30 cellular contexts compared by ENCODE assay signal in the genomic region with DNA sequence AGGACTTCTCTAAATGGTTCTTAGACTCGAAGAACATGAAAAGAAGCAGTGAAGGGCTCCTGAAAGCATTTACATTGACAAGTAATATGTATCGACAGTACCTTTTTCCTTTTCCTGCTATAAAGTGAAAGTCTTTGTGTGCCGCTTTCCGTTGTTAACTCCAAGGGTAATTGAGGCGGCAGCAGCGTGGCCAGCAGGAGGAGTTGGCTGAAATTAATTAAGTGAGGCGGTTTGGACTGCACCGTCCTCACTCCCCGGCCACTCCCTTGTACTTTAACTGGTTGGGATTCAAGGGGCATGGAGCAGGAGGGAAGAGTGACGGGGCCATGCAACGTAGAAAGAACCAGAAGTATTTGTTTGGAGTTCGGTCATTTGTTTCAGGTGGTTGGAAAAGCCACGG. TPM values are rescaled to one million over a fixed set of nuclear protein-coding genes. Genes with fewer than 3 reads are reported as not detected.
A peak's percentile ranks its signal among the peaks of the same experiment; 100 is the strongest.
DNase-seq lines count a peak whose midpoint lies in the region; ATAC-seq and TF ChIP-seq lines count a peak whose summit lies in the region.
"Had no signal": no experiment of that assay in that cellular context is flagged by ENCODE, and none has a peak within 500 bp of the region (broad histone marks: within the 10 kb centered on the region; RNA-seq: fewer than 3 reads in every experiment).

No MANE protein-coding gene starts in this region.

- peak; percentile 9 for ATAC-seq in GM23338
- peak; percentile 21; the same call in 1 of the 3 replicates for ATAC-seq in SK-N-SH treated with all-trans-retinoic acid at 6 μM for 48 hours
- ATAC-seq in activated naive CD4-positive, alpha-beta T cell treated with anti-CD3 and anti-CD28 coated beads, Interleukin-2, amount 50 U/mL, for 72 hours = no peak
- ATAC-seq: gastrocnemius medialis, left lobe of liver had no signal

- H3K4me3 ChIP-seq in GM23338 (peak overlapping the region; percentile 20), iPS-15b (ENCODE audit: low read depth, low read length) (peak overlapping the region; percentile 10), coronary artery (no peak overlapping the region)
- H3K4me3 ChIP-seq: gastrocnemius medialis, sigmoid colon, thyroid gland, uterus had no signal

- H3K4me1 Mint-ChIP-seq in GM23338 = peaks cover 53% of the 10 kb centered on the region
- H3K4me1 Mint-ChIP-seq: activated B cell treated with CpG ODN at 0.5 μM for 24 hours had no signal

- no peak overlapping the region for H3K27ac Mint-ChIP-seq in GM23338
- H3K27ac Mint-ChIP-seq in activated naive CD4-positive, alpha-beta T cell treated with anti-CD3 and anti-CD28 coated beads, Interleukin-2, amount 50 U/mL, for 72 hours = no peak overlapping the region
- H3K27ac Mint-ChIP-seq: activated B cell treated with CpG ODN at 0.5 μM for 24 hours; CD8-positive, alpha-beta memory T cell; IgD-negative memory B cell had no signal

- peak overlapping the region; percentile 62 for H3K4me2 ChIP-seq in GM23338

- H3K4me1 ChIP-seq in GM23338 (ENCODE audit: insufficient read depth) = peaks cover 48% of the 10 kb centered on the region
- peaks cover 33% of the 10 kb centered on the region for H3K4me1 ChIP-seq in iPS-15b (ENCODE audit: control insufficient read depth, insufficient read depth, low read length)
- H3K4me1 ChIP-seq: BE2C, gastrocnemius medialis, sigmoid colon, thyroid gland, uterus had no signal

- H3K27me3 Mint-ChIP-seq in GM23338 (ENCODE audit: insufficient read depth, low read depth, poor library complexity) = peaks cover 62% of the 10 kb centered on the region

- TF ChIP-seq CTCF in GM23338 (conservative IDR thresholded peaks at IDR 0.05; ENCODE audit: low read depth in 2 of 2) (peak; percentile 10 to 15; a peak in 2 of 4 replicates), coronary artery (IDR thresholded peaks at IDR 0.05) (no peak)

- H3K27ac ChIP-seq in GM23338 (ENCODE audit: low read depth) (no peak overlapping the region), coronary artery (no peak overlapping the region)
- H3K27ac ChIP-seq: gastrocnemius medialis, sigmoid colon, thyroid gland, uterus had no signal

- 0 out of 2 replicates have a peak, but pooled peaks cover 2% of the 10 kb centered on the region for H3F3A ChIP-seq in GM23338 (replicated peaks; ENCODE audit: low read depth)

- H3K36me3 ChIP-seq in GM23338 (ENCODE audit: insufficient read depth) (no peaks in the 10 kb centered on the region), iPS-15b (ENCODE audit: control insufficient read depth, insufficient read depth, low read length) (no peaks in the 10 kb centered on the region)
- H3K36me3 ChIP-seq: BE2C, gastrocnemius medialis, sigmoid colon, thyroid gland, uterus had no signal

- H3K9me3 ChIP-seq in iPS-15b (ENCODE audit: control insufficient read depth, insufficient read depth, low read length) = no peaks in the 10 kb centered on the region
- H3K9me3 ChIP-seq: BE2C, gastrocnemius medialis, sigmoid colon, thyroid gland, uterus had no signal

- H4K20me1 ChIP-seq in GM23338 (replicated peaks; ENCODE audit: insufficient read depth) = no peaks in the 10 kb centered on the region

- no peaks in the 10 kb centered on the region for H3K9me2 ChIP-seq in GM23338 (ENCODE audit: insufficient read depth)

- DNase-seq in GM23338 (ENCODE audit: low spot score) (peak; percentile 54), retina (peak; percentile 58), iPS-NIHi7 (ENCODE audit: extremely low spot score) (no peak), coronary artery (ENCODE audit: low spot score) (no peak)
- no peak for DNase-seq in activated naive CD4-positive, alpha-beta T cell treated with anti-CD3 and anti-CD28 coated beads, Interleukin-2, amount 50 U/mL, for 72 hours (ENCODE audit: low spot score in 2 of 2)
- DNase-seq: ACHN; activated B cell treated with CpG ODN at 0.5 μM for 24 hours; activated CD4-positive, alpha-beta T cell treated with anti-CD3 and anti-CD28 coated beads, Interleukin-2, amount 50 U/mL, for 1 hour; activated naive CD4-positive, alpha-beta T cell treated with Interleukin-2 at 50 U/mL for 16 hours; BE2C; CD8-positive, alpha-beta memory T cell; DMS 273 treated with DMSO at 0.1 percent for 48 hours; gastrocnemius medialis; MV-4-11; NCI-H1436 treated with DMSO at 0.1 percent for 48 hours; NCI-H2107; NCI-H446 treated with DMSO at 0.1 percent for 48 hours; posterior cingulate gyrus; sigmoid colon; stimulated activated CD4-positive, alpha-beta T cell treated with anti-CD3 and anti-CD28 coated beads, Interleukin-12 subunit alpha, Interleukin-12 subunit beta, amount 100 ng/mL, for 4 hours; stimulated activated CD4-positive, alpha-beta T cell treated with anti-CD3 and anti-CD28 coated beads, Interleukin-4, amount 100 ng/mL, for 1 hour; thyroid gland; uterus had no signal

- H3K36me3 Mint-ChIP-seq in GM23338 (ENCODE audit: low read depth) = no peaks in the 10 kb centered on the region
- no peaks in the 10 kb centered on the region for H3K36me3 Mint-ChIP-seq in activated naive CD4-positive, alpha-beta T cell treated with anti-CD3 and anti-CD28 coated beads, Interleukin-2, amount 50 U/mL, for 72 hours
- H3K36me3 Mint-ChIP-seq: CD8-positive, alpha-beta memory T cell; IgD-negative memory B cell had no signal

- no peak overlapping the region for H3K9ac ChIP-seq in iPS-15b (ENCODE audit: low read depth, low read length)

- no peak overlapping the region for H3K4me3 Mint-ChIP-seq in GM23338
- H3K4me3 Mint-ChIP-seq: activated B cell treated with CpG ODN at 0.5 μM for 24 hours; CD8-positive, alpha-beta memory T cell had no signal

- H3K79me2 ChIP-seq in GM23338 (replicated peaks; ENCODE audit: insufficient read depth) = no peaks in the 10 kb centered on the region

- no peak overlapping the region for H2AFZ ChIP-seq in GM23338

- no peaks in the 10 kb centered on the region; the same call in 2 of the 3 replicates for H3K9me3 Mint-ChIP-seq in GM23338
- H3K9me3 Mint-ChIP-seq in activated naive CD4-positive, alpha-beta T cell treated with anti-CD3 and anti-CD28 coated beads, Interleukin-2, amount 50 U/mL, for 72 hours = peaks cover 0 to 4% of the 10 kb centered on the region in 2 donors
- H3K9me3 Mint-ChIP-seq: activated B cell treated with CpG ODN at 0.5 μM for 24 hours had no signal

- H3K27me3 ChIP-seq in GM23338 (ENCODE audit: insufficient read depth) (peaks cover 92% of the 10 kb centered on the region), iPS-15b (ENCODE audit: control insufficient read depth, insufficient read depth, low read length) (peaks cover 72% of the 10 kb centered on the region)
- H3K27me3 ChIP-seq: sigmoid colon, thyroid gland, uterus had no signal

TF ChIP-seq in GM23338, 12 proteins besides CTCF, POLR2A, EP300 and RAD21:
- peak; percentile 50 for TF ChIP-seq EZH2 (IDR thresholded peaks at IDR 0.05; ENCODE audit: low read depth, unreplicated experiment)
- TF ChIP-seq EZH2phosphoT487 (IDR thresholded peaks at IDR 0.05; ENCODE audit: unreplicated experiment) = no peak

TF ChIP-seq in SK-N-SH treated with all-trans-retinoic acid at 6 μM for 48 hours, 23 proteins besides CTCF, POLR2A, EP300 and RAD21 (continues in another document):
- TF ChIP-seq CREB5 (CRISPR knock-in tag; IDR thresholded peaks at IDR 0.05; ENCODE audit: low read depth) (no peak), ZNF8 (CRISPR knock-in tag; IDR thresholded peaks at IDR 0.05) (no peak), ZFP30 (CRISPR knock-in tag; IDR thresholded peaks at IDR 0.05) (no peak), ZNF70 (CRISPR knock-in tag; IDR thresholded peaks at IDR 0.05) (no peak), PPARA (CRISPR knock-in tag; IDR thresholded peaks at IDR 0.05; ENCODE audit: borderline replicate concordance) (no peak), SNAI2 (CRISPR knock-in tag; IDR thresholded peaks at IDR 0.05) (no peak), ESRRG (CRISPR knock-in tag; IDR thresholded peaks at IDR 0.05) (no peak), CSDC2 (CRISPR knock-in tag; IDR thresholded peaks at IDR 0.05) (no peak), ZC3H10 (CRISPR knock-in tag; IDR thresholded peaks at IDR 0.05) (no peak), ISL1 (CRISPR knock-in tag; IDR thresholded peaks at IDR 0.05) (no peak)
- TF ChIP-seq, protein P1, sequence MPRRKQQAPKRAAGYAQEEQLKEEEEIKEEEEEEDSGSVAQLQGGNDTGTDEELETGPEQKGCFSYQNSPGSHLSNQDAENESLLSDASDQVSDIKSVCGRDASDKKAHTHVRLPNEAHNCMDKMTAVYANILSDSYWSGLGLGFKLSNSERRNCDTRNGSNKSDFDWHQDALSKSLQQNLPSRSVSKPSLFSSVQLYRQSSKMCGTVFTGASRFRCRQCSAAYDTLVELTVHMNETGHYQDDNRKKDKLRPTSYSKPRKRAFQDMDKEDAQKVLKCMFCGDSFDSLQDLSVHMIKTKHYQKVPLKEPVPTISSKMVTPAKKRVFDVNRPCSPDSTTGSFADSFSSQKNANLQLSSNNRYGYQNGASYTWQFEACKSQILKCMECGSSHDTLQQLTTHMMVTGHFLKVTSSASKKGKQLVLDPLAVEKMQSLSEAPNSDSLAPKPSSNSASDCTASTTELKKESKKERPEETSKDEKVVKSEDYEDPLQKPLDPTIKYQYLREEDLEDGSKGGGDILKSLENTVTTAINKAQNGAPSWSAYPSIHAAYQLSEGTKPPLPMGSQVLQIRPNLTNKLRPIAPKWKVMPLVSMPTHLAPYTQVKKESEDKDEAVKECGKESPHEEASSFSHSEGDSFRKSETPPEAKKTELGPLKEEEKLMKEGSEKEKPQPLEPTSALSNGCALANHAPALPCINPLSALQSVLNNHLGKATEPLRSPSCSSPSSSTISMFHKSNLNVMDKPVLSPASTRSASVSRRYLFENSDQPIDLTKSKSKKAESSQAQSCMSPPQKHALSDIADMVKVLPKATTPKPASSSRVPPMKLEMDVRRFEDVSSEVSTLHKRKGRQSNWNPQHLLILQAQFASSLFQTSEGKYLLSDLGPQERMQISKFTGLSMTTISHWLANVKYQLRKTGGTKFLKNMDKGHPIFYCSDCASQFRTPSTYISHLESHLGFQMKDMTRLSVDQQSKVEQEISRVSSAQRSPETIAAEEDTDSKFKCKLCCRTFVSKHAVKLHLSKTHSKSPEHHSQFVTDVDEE (CRISPR knock-in tag; IDR thresholded peaks at IDR 0.05) = no peak

RNA-seq across cellular contexts. Expression of gene OTX2, which starts 34.3 kb away (rescaled TPM):
- 21.2 and 23.9 TPM in 2 replicates for total RNA-seq in GM23338 (2014; rRNA removed; shearing (Covaris generic))
- polyA plus RNA-seq in GM23338 (2016; fragmentation: Nextera tagmentation; extraction: Ambion mirVana) = 13.6 and 16.5 TPM in 2 replicates
- total RNA-seq in activated naive CD4-positive, alpha-beta T cell treated with anti-CD3 and anti-CD28 coated beads, Interleukin-2, amount 50 U/mL, for 72 hours = not detected
- total RNA-seq: activated B cell treated with CpG ODN at 0.5 μM for 24 hours; CD8-positive, alpha-beta memory T cell; chondrocyte; fibroblast of lung; gastrocnemius medialis; left lobe of liver; RPMI7951; sigmoid colon; thyroid gland; uterus had no signal
- polyA plus RNA-seq: CD8-positive, alpha-beta memory T cell; fibroblast of lung; IgD-negative memory B cell; sigmoid colon had no signal

Comparison
In these comparisons a context has a peak if more than half of its experiments do, and no peak if none do; other contexts are left out.
1. ATAC-seq: peak in GM23338 (single experiment) and SK-N-SH treated with all-trans-retinoic acid at 6 μM for 48 hours (single experiment); none in activated naive CD4-positive, alpha-beta T cell treated with anti-CD3 and anti-CD28 coated beads, Interleukin-2, amount 50 U/mL, for 72 hours (0 of 2).
2. DNase-seq: peak in GM23338 (single experiment) and retina (single experiment); none in iPS-NIHi7 (single experiment), coronary artery (single experiment) and activated naive CD4-positive, alpha-beta T cell treated with anti-CD3 and anti-CD28 coated beads, Interleukin-2, amount 50 U/mL, for 72 hours (0 of 2).
3. RNA of gene OTX2, which starts 34.3 kb away (total RNA-seq): 21.2 to 23.9 TPM in GM23338; not detected in activated naive CD4-positive, alpha-beta T cell treated with anti-CD3 and anti-CD28 coated beads, Interleukin-2, amount 50 U/mL, for 72 hours; every median in the first group is over 10 times any median in the second.